In the genomic region with DNA sequence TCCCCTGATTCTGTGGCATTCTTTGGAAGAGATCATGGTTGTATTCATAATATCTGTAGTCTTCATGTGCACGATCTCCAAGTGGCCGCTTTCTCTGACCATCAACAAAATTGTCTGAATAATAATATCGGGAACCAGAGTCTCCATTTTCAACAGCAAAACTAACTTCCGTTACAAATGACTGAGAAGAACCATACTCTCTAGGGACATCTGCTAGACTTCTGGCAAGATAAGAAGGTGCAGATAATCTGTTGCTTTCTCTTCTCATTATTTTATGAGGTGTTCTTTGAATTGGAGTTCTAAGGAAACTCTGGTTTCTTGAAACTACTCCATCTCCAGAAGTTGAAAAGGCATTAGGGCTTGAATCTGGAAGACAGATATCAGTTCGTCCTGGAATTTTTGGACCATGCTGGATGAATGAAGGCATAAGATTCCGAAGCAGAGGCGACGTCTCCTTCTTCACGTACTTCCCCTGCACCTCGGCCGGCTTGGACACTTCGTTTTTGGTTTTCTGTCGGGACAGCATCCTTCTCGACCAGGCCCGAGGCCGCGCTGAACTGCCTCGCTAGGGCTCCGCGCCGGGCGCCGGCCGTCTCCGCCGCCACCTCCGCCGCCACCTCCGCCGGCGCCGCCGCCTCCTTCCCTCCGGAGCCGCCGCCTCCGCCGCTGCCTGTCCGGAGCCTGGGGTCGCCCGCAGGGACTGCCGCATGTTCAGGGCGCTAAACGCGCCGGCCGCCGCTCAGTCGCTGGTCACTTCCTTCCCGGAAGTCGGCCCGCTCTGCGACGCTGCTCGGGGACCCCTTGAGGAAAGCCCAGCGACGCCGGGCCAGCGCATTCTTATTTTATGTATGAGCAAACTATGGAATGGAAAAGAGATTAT, we compare ENCODE assay signal across 9 cellular contexts. TPM values are rescaled to one million over a fixed set of nuclear protein-coding genes. Genes with fewer than 3 reads are reported as not detected.
DNase-seq lines count a peak whose midpoint lies in the region; ATAC-seq and TF ChIP-seq lines count a peak whose summit lies in the region.
"Not testable (repeated sequence)": the region's sequence is repeated elsewhere in the genome, so short reads cannot be mapped to it uniquely, and the experiment has no call there.
"Had no signal": no experiment of that assay in that cellular context is flagged by ENCODE, and none has a peak within 500 bp of the region (broad histone marks: within the 10 kb centered on the region; RNA-seq: fewer than 3 reads in every experiment).

No MANE protein-coding gene starts in this region.

- not testable (repeated sequence) for H3K9me3 Mint-ChIP-seq in effector memory CD8-positive, alpha-beta T cell

- ATAC-seq in GM18873 (IDR thresholded peaks at IDR 0.05; ENCODE audit: low FRiP score, unreplicated experiment) (peak; percentile 44), HG02642 (IDR thresholded peaks at IDR 0.05; ENCODE audit: poor library complexity, unreplicated experiment) (peak; percentile 74), lung (ENCODE audit: insufficient read depth, low FRiP score) (peak; percentile 75)
- ATAC-seq in effector memory CD8-positive, alpha-beta T cell (replicated peaks) = peak; percentile 66

- peak overlapping the region; percentile 37 to 66 for H3K4me3 Mint-ChIP-seq in effector memory CD8-positive, alpha-beta T cell

- peak overlapping the region; percentile 41 to 79 for H3K27ac ChIP-seq in lung (ENCODE audit: low read depth in 1 of 2, low read length in 1 of 2)

- not testable (repeated sequence) for H3K27ac Mint-ChIP-seq in effector memory CD8-positive, alpha-beta T cell

- not testable (repeated sequence) for H3K27me3 ChIP-seq in lung (ENCODE audit: control insufficient read depth, insufficient read depth)

- not testable (repeated sequence) for H3K9me3 ChIP-seq in lung (ENCODE audit: control insufficient read depth in 2 of 2, insufficient read depth in 1 of 2, low read length in 1 of 2)

- peak overlapping the region; percentile 52 for H3K4me3 ChIP-seq in lung

- H3K36me3 Mint-ChIP-seq in effector memory CD8-positive, alpha-beta T cell (ENCODE audit: insufficient read depth) = not testable (repeated sequence)

- TF ChIP-seq CTCF in lung (IDR thresholded peaks at IDR 0.05; ENCODE audit: control extremely low read depth, extremely low read depth) = not testable (repeated sequence)

- H3K27me3 Mint-ChIP-seq in effector memory CD8-positive, alpha-beta T cell = not testable (repeated sequence)

- DNase-seq in Ammon's horn (ENCODE audit: low spot score) (peak; percentile 4), NCI-H510A treated with DMSO at 0.1 percent for 48 hours (lab: John Stamatoyannopoulos, UW) (peak; percentile 0), lung (ENCODE audit: low spot score) (peak; percentile 32)
- DNase-seq in activated T-cell treated with anti-CD3 and anti-CD28 coated beads, Interleukin-2, amount 50 U/mL, for 1 hour = peak; percentile 18
- peak in 1 of 3 experiments; percentile 1 for DNase-seq in effector memory CD8-positive, alpha-beta T cell
- DNase-seq in stimulated activated CD4-positive, alpha-beta T cell treated with anti-CD3 and anti-CD28 coated beads, Interleukin-4, amount 100 ng/mL, for 1 hour = peak; percentile 50

- not testable (repeated sequence) for H3K4me1 ChIP-seq in lung (ENCODE audit: control insufficient read depth in 2 of 2, insufficient read depth in 2 of 2, low read length in 2 of 2)

- WGBS in lung, 2 donors = 32 to 34% methylated on average over 48 to 59 of the region's 59 CpGs

- not testable (repeated sequence) for H3K4me1 Mint-ChIP-seq in effector memory CD8-positive, alpha-beta T cell (ENCODE audit: low read depth in 2 of 2)

- not testable (repeated sequence) for H3K36me3 ChIP-seq in lung (ENCODE audit: control insufficient read depth in 2 of 2, insufficient read depth in 2 of 2, low read length in 2 of 2)

RNA-seq across cellular contexts. Expression of a gene that starts 6.4 kb away (rescaled TPM):
- total RNA-seq in lung = 1 to 10 TPM; 1.6 to 7.0 TPM
- polyA plus RNA-seq in lung = 1 to 10 TPM in 1 of 2 donors, under 1 TPM in 1; 0.70 to 1.5 TPM
- total RNA-seq: glomerular endothelial cell had no signal
